ENCODE assay signal across 13 cellular contexts in genomic region chr7:44150466-44150832, GRCh38.
DNase-seq lines count a peak whose midpoint lies in the region; ATAC-seq and TF ChIP-seq lines count a peak whose summit lies in the region.
"Had no signal": no experiment of that assay in that cellular context is flagged by ENCODE, and none has a peak within 500 bp of the region (broad histone marks: within the 10 kb centered on the region; RNA-seq: fewer than 3 reads in every experiment).

No MANE protein-coding gene starts in this region.

- ATAC-seq in GM18511 (IDR thresholded peaks at IDR 0.05; ENCODE audit: unreplicated experiment) (peak; percentile 88), GM21825 (IDR thresholded peaks at IDR 0.05; ENCODE audit: unreplicated experiment) (peak; percentile 52), GM18519 (IDR thresholded peaks at IDR 0.05; ENCODE audit: low FRiP score, unreplicated experiment) (no peak), GM21526 (IDR thresholded peaks at IDR 0.05; ENCODE audit: low FRiP score, unreplicated experiment) (no peak)
- ATAC-seq: stimulated activated naive CD8-positive, alpha-beta T cell treated with anti-CD3 and anti-CD28 coated beads, Interleukin-15, Interleukin-2, amounts not matched to agents 100 U/mL and 50 U/mL, for 24 hours had no signal

- peaks cover 31% of the 10 kb centered on the region for H3K27me3 Mint-ChIP-seq in nephron (ENCODE audit: low read depth)
- H3K27me3 Mint-ChIP-seq: activated CD4-positive, alpha-beta memory T cell treated with anti-CD3 and anti-CD28 coated beads for 36 hours; activated naive CD4-positive, alpha-beta T cell treated with anti-CD3 and anti-CD28 coated beads, Interleukin-2, amount 50 U/mL, for 24 hours had no signal

- H3K9me3 Mint-ChIP-seq in nephron: no peaks in the 10 kb centered on the region
- H3K9me3 Mint-ChIP-seq: activated CD4-positive, alpha-beta memory T cell treated with anti-CD3 and anti-CD28 coated beads for 36 hours; activated naive CD4-positive, alpha-beta T cell treated with anti-CD3 and anti-CD28 coated beads, Interleukin-2, amount 50 U/mL, for 24 hours; T-helper 1 cell treated with Interleukin-12 subunit alpha and Interleukin-12 subunit beta and Interleukin-4 antibody, amounts not matched to agents 30 μg/mL and 1 μg/mL, for 36 hours had no signal

- peak; percentile 46 for DNase-seq in NCI-H69 (lab: John Stamatoyannopoulos, UW)
- DNase-seq in epidermal melanocyte (ENCODE audit: insufficient read length, low spot score): no peak
- DNase-seq: activated CD4-positive, alpha-beta memory T cell treated with anti-CD3 and anti-CD28 coated beads for 36 hours; MV-4-11; NK-92 treated with Interleukin-12 subunit alpha and Interleukin-12 subunit beta, amount 100 ng/mL, for 24 hours; stimulated activated naive CD8-positive, alpha-beta T cell treated with anti-CD3 and anti-CD28 coated beads, Interleukin-15, Interleukin-2, amounts not matched to agents 100 U/mL and 50 U/mL, for 24 hours had no signal

- H3K27ac Mint-ChIP-seq in nephron: peak overlapping the region; percentile 90 to 92 (median 91)
- H3K27ac Mint-ChIP-seq: activated CD4-positive, alpha-beta memory T cell treated with anti-CD3 and anti-CD28 coated beads for 36 hours; activated naive CD4-positive, alpha-beta T cell treated with anti-CD3 and anti-CD28 coated beads, Interleukin-2, amount 50 U/mL, for 24 hours; T-helper 1 cell treated with Interleukin-12 subunit alpha and Interleukin-12 subunit beta and Interleukin-4 antibody, amounts not matched to agents 30 μg/mL and 1 μg/mL, for 36 hours had no signal

- H3K4me1 Mint-ChIP-seq in nephron: peaks cover 48% of the 10 kb centered on the region

- peak overlapping the region in 1 of 3 experiments; percentile 15 for H3K4me3 Mint-ChIP-seq in nephron
- H3K4me3 Mint-ChIP-seq: activated CD4-positive, alpha-beta memory T cell treated with anti-CD3 and anti-CD28 coated beads for 36 hours; activated naive CD4-positive, alpha-beta T cell treated with anti-CD3 and anti-CD28 coated beads, Interleukin-2, amount 50 U/mL, for 24 hours; T-helper 1 cell treated with Interleukin-12 subunit alpha and Interleukin-12 subunit beta and Interleukin-4 antibody, amounts not matched to agents 30 μg/mL and 1 μg/mL, for 36 hours had no signal

- no peak for TF ChIP-seq CTCF in nephron (IDR thresholded peaks at IDR 0.05; ENCODE audit: unreplicated experiment in 3 of 3)

- no peaks in the 10 kb centered on the region for H3K36me3 Mint-ChIP-seq in nephron (ENCODE audit: low read depth)
- H3K36me3 Mint-ChIP-seq: activated CD4-positive, alpha-beta memory T cell treated with anti-CD3 and anti-CD28 coated beads for 36 hours; activated naive CD4-positive, alpha-beta T cell treated with anti-CD3 and anti-CD28 coated beads, Interleukin-2, amount 50 U/mL, for 24 hours had no signal

Comparison
In these comparisons a context has a peak if more than half of its experiments do, and no peak if none do; other contexts are left out.
1. ATAC-seq: peak in GM18511 (single experiment) and GM21825 (single experiment); none in GM18519 (single experiment) and GM21526 (single experiment).